ENCODE assay signal across 8 cellular contexts in genomic region chr20:36050436-36051317, GRCh38.
DNase-seq lines count a peak whose midpoint lies in the region; ATAC-seq and TF ChIP-seq lines count a peak whose summit lies in the region.

No MANE protein-coding gene starts in this region.

- peak overlapping the region; percentile 91 for H3K27ac Mint-ChIP-seq in activated CD4-positive, alpha-beta T cell treated with anti-CD3 and anti-CD28 coated beads for 36 hours

- H3K27me3 Mint-ChIP-seq in activated CD4-positive, alpha-beta T cell treated with anti-CD3 and anti-CD28 coated beads for 36 hours: no peaks in the 10 kb centered on the region

- peak; percentile 86 for DNase-seq in AG10803 (ENCODE audit: low read depth)
- DNase-seq in NCI-H460 (ENCODE audit: extremely low read depth, low read depth): peak; percentile 86
- DNase-seq in activated CD4-positive, alpha-beta T cell treated with anti-CD3 and anti-CD28 coated beads for 36 hours: peak; percentile 95
- DNase-seq in choroid plexus epithelial cell (ENCODE audit: low read depth): peak; percentile 88
- peak; percentile 70 to 86 for DNase-seq in stimulated activated CD4-positive, alpha-beta T cell treated with anti-CD3 and anti-CD28 coated beads, Interleukin-1b, Interleukin-23, amount 100 ng/mL, for 1 hour (ENCODE audit: low read depth in 2 of 2)

- no peaks in the 10 kb centered on the region for H3K9me3 Mint-ChIP-seq in activated CD4-positive, alpha-beta T cell treated with anti-CD3 and anti-CD28 coated beads for 36 hours (ENCODE audit: low read depth)

- peak overlapping the region; percentile 89 for H3K27ac ChIP-seq in layer of hippocampus (ENCODE audit: low read depth, low read length)

- H3K36me3 Mint-ChIP-seq in activated CD4-positive, alpha-beta T cell treated with anti-CD3 and anti-CD28 coated beads for 36 hours (ENCODE audit: low read depth): peaks cover 36% of the 10 kb centered on the region

- POLR2A ChIA-PET in activated CD4-positive, alpha-beta T cell treated with anti-CD3 and anti-CD28 coated beads for 36 hours (lab: Charles Lee): interaction anchor here (0.7 kb wide), 1 partner anchor 597 kb away, joined by 3 read pairs; no protein-coding TSS in a partner anchor

- H3K4me1 Mint-ChIP-seq in activated CD4-positive, alpha-beta T cell treated with anti-CD3 and anti-CD28 coated beads for 36 hours: peaks cover 34% of the 10 kb centered on the region

- intact Hi-C loops in activated CD4-positive, alpha-beta T cell treated with anti-CD3 and anti-CD28 coated beads for 36 hours (cut with DNase I, micrococcal nuclease): loop anchor here (1.0 to 5.0 kb wide), 9 partner anchors 14 to 638 kb away; partner anchors contain the start of genes AAR2 (in 1 of the 2), CEP250 (in 1 of the 2), RBM39 (in 1 of the 2) and SCAND1 (in 1 of the 2)

- H3K4me3 ChIP-seq in AG10803 (ENCODE audit: low read length) (peak overlapping the region; percentile 76), choroid plexus epithelial cell (ENCODE audit: low read depth, low read length) (peak overlapping the region; percentile 89)

- TF ChIP-seq CTCF in AG10803 (conservative IDR thresholded peaks at IDR 0.05; ENCODE audit: low read length) (no peak), choroid plexus epithelial cell (conservative IDR thresholded peaks at IDR 0.05; ENCODE audit: low read depth, low read length) (no peak)

- ATAC-seq in GM19043 (IDR thresholded peaks at IDR 0.05; ENCODE audit: low read depth, unreplicated experiment) (peak; percentile 76), HG03432 (IDR thresholded peaks at IDR 0.05; ENCODE audit: unreplicated experiment) (peak; percentile 92)
- ATAC-seq in activated CD4-positive, alpha-beta T cell treated with anti-CD3 and anti-CD28 coated beads for 36 hours: peak; percentile 98

- CTCF ChIA-PET in activated CD4-positive, alpha-beta T cell treated with anti-CD3 and anti-CD28 coated beads for 36 hours (lab: Charles Lee): interaction anchor here (0.8 to 0.9 kb wide), 2 partner anchors 43 to 88 kb away, joined by 3 to 4 read pairs; no protein-coding TSS in a partner anchor

- H3K27me3 ChIP-seq in layer of hippocampus (ENCODE audit: control insufficient read depth, insufficient read depth, low read length): no peaks in the 10 kb centered on the region

- H3K4me3 Mint-ChIP-seq in activated CD4-positive, alpha-beta T cell treated with anti-CD3 and anti-CD28 coated beads for 36 hours: peak overlapping the region; percentile 96

Comparison
In these comparisons a context has a peak if more than half of its experiments do, and no peak if none do; other contexts are left out.
1. Peak in every context shown above with its lines: DNase-seq, ATAC-seq, H3K4me3 ChIP-seq and H3K27ac ChIP-seq.